Comparison of ENCODE assay signal across 25 cellular contexts in genomic region chr1:236313412-236313811, GRCh38.
"Had no signal": no experiment of that assay in that cellular context is flagged by ENCODE, and none has a peak within 500 bp of the region (broad histone marks: within the 10 kb centered on the region; RNA-seq: fewer than 3 reads in every experiment).

No MANE protein-coding gene starts in this region.

- H3K27me3 ChIP-seq: esophagus squamous epithelium, gastrocnemius medialis, hepatocyte had no signal

- H3K4me1 ChIP-seq: esophagus squamous epithelium, gastrocnemius medialis, heart left ventricle, lower lobe of right lung had no signal

- H3K36me3 ChIP-seq: esophagus squamous epithelium, gastrocnemius medialis, heart left ventricle, lower lobe of right lung had no signal

- H3K9me3 ChIP-seq: esophagus squamous epithelium, gastrocnemius medialis, heart left ventricle, lower lobe of right lung, mucosa of descending colon had no signal

- FAIRE-seq: colon, endometrium, kidney had no signal

- DNase-seq: cortex of kidney; effector CD8-positive, alpha-beta T cell; effector memory CD8-positive, alpha-beta T cell; endodermal cell; erythroblast; esophagus squamous epithelium; foreskin fibroblast; foreskin melanocyte; gastrocnemius medialis; heart left ventricle; hypothalamus; immature natural killer cell; islet precursor cell; kidney; kidney glomerular epithelial cell; left colon; left ventricle myocardium superior; lower lobe of right lung; mesenchymal stem cell; mucosa of descending colon; naive B cell had no signal

- H3K27ac ChIP-seq: epithelial cell of prostate, esophagus squamous epithelium, gastrocnemius medialis, heart left ventricle, hepatocyte, lower lobe of right lung had no signal

- H3K4me3 ChIP-seq: esophagus squamous epithelium, gastrocnemius medialis, heart left ventricle, hepatocyte, lower lobe of right lung, mucosa of descending colon had no signal
